In the genomic region with DNA sequence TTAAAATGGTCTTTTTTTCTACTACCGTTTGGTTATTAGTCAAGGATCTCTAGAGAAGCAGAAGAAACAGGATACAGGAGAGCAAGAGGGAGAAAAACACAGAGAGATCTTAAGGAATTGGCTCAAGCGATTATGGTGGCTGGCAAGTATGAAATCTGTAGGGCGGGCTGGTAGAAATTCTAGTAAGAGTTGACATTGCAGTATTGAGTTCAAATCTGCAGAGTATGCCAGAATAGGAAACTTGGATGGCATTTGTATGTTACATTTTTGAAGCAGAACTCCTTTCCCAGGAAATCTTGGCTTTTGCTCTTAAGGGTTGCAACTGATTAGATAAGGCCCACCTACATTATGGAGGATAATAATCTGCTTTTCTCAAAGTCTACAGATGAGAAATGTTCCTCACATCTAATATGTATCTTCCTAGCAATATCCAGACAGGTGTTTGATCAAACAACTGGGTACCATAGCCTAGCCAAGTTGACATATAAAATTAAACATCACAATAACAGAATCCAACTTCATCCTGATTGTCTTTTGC, we compare ENCODE assay signal across 39 cellular contexts. TPM values are rescaled to one million over a fixed set of nuclear protein-coding genes. Genes with fewer than 3 reads are reported as not detected.
"Had no signal": no experiment of that assay in that cellular context is flagged by ENCODE, and none has a peak within 500 bp of the region (broad histone marks: within the 10 kb centered on the region; RNA-seq: fewer than 3 reads in every experiment).

No MANE protein-coding gene starts in this region.

- DNase-seq: activated B cell treated with CpG ODN at 0.5 μM for 24 hours; activated CD4-positive, alpha-beta memory T cell treated with anti-CD3 and anti-CD28 coated beads for 36 hours; activated CD4-positive, alpha-beta T cell treated with anti-CD3 and anti-CD28 coated beads for 4 hours; activated CD4-positive, alpha-beta T cell treated with anti-CD3 and anti-CD28 coated beads, Interleukin-2, amount 50 U/mL, for 1 hour; activated CD4-positive, CD25-positive, alpha-beta regulatory T cell treated with anti-CD3 and anti-CD28 coated beads, Interleukin-2, amount 50 U/mL, for 72 hours; activated CD8-positive, alpha-beta memory T cell treated with anti-CD3 and anti-CD28 coated beads, Interleukin-2, amount 50 U/mL, for 4 hours; activated gamma-delta T cell treated with Interleukin-2 at 50 U/mL for 16 hours; activated naive CD4-positive, alpha-beta T cell treated with anti-CD3 and anti-CD28 coated beads for 36 hours; activated T-cell treated with anti-CD3 and anti-CD28 coated beads for 4 hours; activated T-cell treated with anti-CD3 and anti-CD28 coated beads, Interleukin-2, amount 50 U/mL, for 4 hours; adrenal gland; caudate nucleus; Kasumi-1; KG1; MG63; NCI-H1048; NCI-H1105 treated with DMSO at 0.1 percent for 48 hours; NCI-H1436; NCI-H1694; NCI-H1930; NCI-H2081 treated with DMSO at 0.1 percent for 48 hours; NCI-H226; NCI-H524 treated with DMSO at 0.1 percent for 48 hours; NK-92 treated with Interleukin-12 subunit alpha and Interleukin-12 subunit beta, amount 100 ng/mL, for 24 hours; PC-9; SIG-M5; T-cell; T-helper 17 cell had no signal

- H3K4me3 Mint-ChIP-seq: activated B cell treated with CpG ODN at 0.5 μM for 24 hours; activated CD4-positive, alpha-beta memory T cell treated with anti-CD3 and anti-CD28 coated beads for 36 hours; activated naive CD4-positive, alpha-beta T cell treated with anti-CD3 and anti-CD28 coated beads for 36 hours; activated T-cell treated with anti-CD3 and anti-CD28 coated beads, Interleukin-2, amount 50 U/mL, for 4 hours; activated T-helper 1 cell treated with anti-CD3 and anti-CD28 coated beads, Interleukin-12 subunit alpha, Interleukin-12 subunit beta, Interleukin-2, Interleukin-4 antibody, amounts not matched to agents 30 ng/mL and 10 ng/mL and 1 ng/mL, durations not matched to agents 14 hours and 24 hours and 36 hours; T-cell; T-helper 17 cell had no signal

- H3K4me1 Mint-ChIP-seq: activated B cell treated with CpG ODN at 0.5 μM for 24 hours, T-cell, T-helper 17 cell had no signal

- H3K4me1 ChIP-seq: adrenal gland had no signal

- H3K27ac ChIP-seq: adrenal gland, PC-9, RWPE1, VCaP had no signal

- H3K36me3 ChIP-seq: adrenal gland, MG63 had no signal

- H3K27me3 Mint-ChIP-seq: activated CD4-positive, alpha-beta memory T cell treated with anti-CD3 and anti-CD28 coated beads for 36 hours had no signal

- H3K27ac Mint-ChIP-seq: activated B cell treated with CpG ODN at 0.5 μM for 24 hours; activated CD4-positive, alpha-beta memory T cell treated with anti-CD3 and anti-CD28 coated beads for 36 hours; activated naive CD4-positive, alpha-beta T cell treated with anti-CD3 and anti-CD28 coated beads for 36 hours; activated naive CD4-positive, alpha-beta T cell treated with anti-CD3 and anti-CD28 coated beads, Interleukin-2, amount 50 U/mL, for 72 hours; activated T-helper 1 cell treated with anti-CD3 and anti-CD28 coated beads, Interleukin-12 subunit alpha, Interleukin-12 subunit beta, Interleukin-2, Interleukin-4 antibody, amounts not matched to agents 30 ng/mL and 10 ng/mL and 1 ng/mL, durations not matched to agents 14 hours and 24 hours and 36 hours; brain; T-cell; T-helper 17 cell had no signal

- ATAC-seq: activated naive CD4-positive, alpha-beta T cell treated with anti-CD3 and anti-CD28 coated beads, Interleukin-2, amount 50 U/mL, for 72 hours; activated T-cell treated with anti-CD3 and anti-CD28 coated beads, Interleukin-2, amount 50 U/mL, for 4 hours; Right ventricle myocardium inferior; SK-N-SH treated with all-trans-retinoic acid at 6 μM for 48 hours; T-cell; T-helper 17 cell had no signal

- H3K27me3 ChIP-seq: adrenal gland, MG63 had no signal

- H3K36me3 Mint-ChIP-seq: activated CD4-positive, alpha-beta memory T cell treated with anti-CD3 and anti-CD28 coated beads for 36 hours; activated naive CD4-positive, alpha-beta T cell treated with anti-CD3 and anti-CD28 coated beads, Interleukin-2, amount 50 U/mL, for 72 hours; brain; T-cell had no signal

- H3K4me3 ChIP-seq: adrenal gland, MG63, PC-9 had no signal

- FAIRE-seq: astrocyte, bronchial epithelial cell had no signal

- H3K9me3 Mint-ChIP-seq: activated B cell treated with CpG ODN at 0.5 μM for 24 hours; activated CD4-positive, alpha-beta memory T cell treated with anti-CD3 and anti-CD28 coated beads for 36 hours; activated naive CD4-positive, alpha-beta T cell treated with anti-CD3 and anti-CD28 coated beads for 36 hours; activated naive CD4-positive, alpha-beta T cell treated with anti-CD3 and anti-CD28 coated beads, Interleukin-2, amount 50 U/mL, for 72 hours; activated T-helper 1 cell treated with anti-CD3 and anti-CD28 coated beads, Interleukin-12 subunit alpha, Interleukin-12 subunit beta, Interleukin-2, Interleukin-4 antibody, amounts not matched to agents 30 ng/mL and 10 ng/mL and 1 ng/mL, durations not matched to agents 14 hours and 24 hours and 36 hours; T-cell had no signal

- H3K9me3 ChIP-seq: adrenal gland, MG63 had no signal

RNA-seq across cellular contexts. Expression of a gene that starts 4.0 kb away (rescaled TPM):
- total RNA-seq: activated B cell treated with CpG ODN at 0.5 μM for 24 hours; activated CD4-positive, alpha-beta memory T cell treated with anti-CD3 and anti-CD28 coated beads for 36 hours; activated naive CD4-positive, alpha-beta T cell treated with anti-CD3 and anti-CD28 coated beads for 36 hours; activated naive CD4-positive, alpha-beta T cell treated with anti-CD3 and anti-CD28 coated beads, Interleukin-2, amount 50 U/mL, for 72 hours; activated T-cell treated with anti-CD3 and anti-CD28 coated beads, Interleukin-2, amount 50 U/mL, for 4 hours; activated T-helper 1 cell treated with anti-CD3 and anti-CD28 coated beads, Interleukin-12 subunit alpha, Interleukin-12 subunit beta, Interleukin-2, Interleukin-4 antibody, amounts not matched to agents 30 ng/mL and 10 ng/mL and 1 ng/mL, durations not matched to agents 14 hours and 24 hours and 36 hours; bronchial epithelial cell; NCI-H460; OCI-LY7; PC-9; Right ventricle myocardium inferior; T-cell; T-helper 17 cell had no signal
